ENCODE assay signal across 8 cellular contexts in genomic region chr11:66592457-66593302, GRCh38. TPM values are rescaled to one million over a fixed set of nuclear protein-coding genes. Genes with fewer than 3 reads are reported as not detected.
DNase-seq lines count a peak whose midpoint lies in the region; ATAC-seq and TF ChIP-seq lines count a peak whose summit lies in the region.

A gene with protein sequence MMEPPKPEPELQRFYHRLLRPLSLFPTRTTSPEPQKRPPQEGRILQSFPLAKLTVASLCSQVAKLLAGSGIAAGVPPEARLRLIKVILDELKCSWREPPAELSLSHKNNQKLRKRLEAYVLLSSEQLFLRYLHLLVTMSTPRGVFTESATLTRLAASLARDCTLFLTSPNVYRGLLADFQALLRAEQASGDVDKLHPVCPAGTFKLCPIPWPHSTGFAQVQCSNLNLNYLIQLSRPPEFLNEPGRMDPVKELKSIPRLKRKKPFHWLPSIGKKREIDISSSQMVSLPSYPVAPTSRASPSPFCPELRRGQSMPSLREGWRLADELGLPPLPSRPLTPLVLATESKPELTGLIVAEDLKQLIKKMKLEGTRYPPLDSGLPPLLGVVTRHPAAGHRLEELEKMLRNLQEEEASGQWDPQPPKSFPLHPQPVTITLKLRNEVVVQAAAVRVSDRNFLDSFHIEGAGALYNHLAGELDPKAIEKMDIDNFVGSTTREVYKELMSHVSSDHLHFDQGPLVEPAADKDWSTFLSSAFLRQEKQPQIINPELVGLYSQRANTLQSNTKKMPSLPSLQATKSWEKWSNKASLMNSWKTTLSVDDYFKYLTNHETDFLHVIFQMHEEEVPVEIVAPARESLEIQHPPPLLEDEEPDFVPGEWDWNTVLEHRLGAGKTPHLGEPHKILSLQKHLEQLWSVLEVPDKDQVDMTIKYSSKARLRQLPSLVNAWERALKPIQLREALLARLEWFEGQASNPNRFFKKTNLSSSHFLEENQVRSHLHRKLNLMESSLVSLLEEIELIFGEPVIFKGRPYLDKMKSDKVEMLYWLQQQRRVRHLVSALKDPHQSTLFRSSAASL (minus strand): TSS chr11:66593063. CDS start chr11:66593015, 48 bp downstream.
A gene with protein sequence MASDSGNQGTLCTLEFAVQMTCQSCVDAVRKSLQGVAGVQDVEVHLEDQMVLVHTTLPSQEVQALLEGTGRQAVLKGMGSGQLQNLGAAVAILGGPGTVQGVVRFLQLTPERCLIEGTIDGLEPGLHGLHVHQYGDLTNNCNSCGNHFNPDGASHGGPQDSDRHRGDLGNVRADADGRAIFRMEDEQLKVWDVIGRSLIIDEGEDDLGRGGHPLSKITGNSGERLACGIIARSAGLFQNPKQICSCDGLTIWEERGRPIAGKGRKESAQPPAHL (plus strand): TSS chr11:66593185. CDS start chr11:66593262, 77 bp downstream.

- H4K20me1 ChIP-seq in OCI-LY7 (ENCODE audit: insufficient read depth, low read length): no peaks in the 10 kb centered on the region

- TF ChIP-seq POLR2A in erythroblast (IDR thresholded peaks at IDR 0.05; ENCODE audit: low read length): peak; percentile 98

- H3K9me3 Mint-ChIP-seq in IgD-negative memory B cell: no peaks in the 10 kb centered on the region

- peak within 1 kb of the TSS; percentile 73 for H3K4me3 ChIP-seq in OCI-LY7 (ENCODE audit: low read depth, low read length, poor library complexity, severe bottlenecking)
- H3K4me3 ChIP-seq in muscle layer of duodenum (ENCODE audit: low read depth in 1 of 2, low read length in 2 of 2): peak within 1 kb of the TSS; percentile 64 to 92

- H3K27me3 Mint-ChIP-seq in IgD-negative memory B cell: no peaks in the 10 kb centered on the region

- peaks cover 2% of the 10 kb centered on the region for H3K36me3 Mint-ChIP-seq in IgD-negative memory B cell

- DNase-seq in DMS53 (lab: John Stamatoyannopoulos, UW) (peak; percentile 99), OCI-LY7 (ENCODE audit: low spot score) (peak; percentile 97), erythroblast (lab: John Stamatoyannopoulos, UW) (peak; percentile 97 to 99)
- peak; percentile 99 for DNase-seq in activated T-cell treated with anti-CD3 and anti-CD28 coated beads, Interleukin-2, amount 50 U/mL, for 1 hour
- DNase-seq in stimulated activated CD8-positive, alpha-beta memory T cell treated with anti-CD3 and anti-CD28 coated beads, Interleukin-7, amount 100 ng/mL, for 4 hours (ENCODE audit: low read depth in 2 of 2): peak; percentile 97 to 99

- POLR2A ChIA-PET in OCI-LY7 (lab: Charles Lee): interaction anchor here (0.6 to 0.7 kb wide), 3 partner anchors 19 to 45 kb away, joined by 3 to 4 read pairs (median 3); partner anchors contain the start of gene RBM14

- no peaks in the 10 kb centered on the region for H3K9me2 ChIP-seq in OCI-LY7 (ENCODE audit: insufficient read depth, low read length)

- H3K4me1 ChIP-seq in OCI-LY7 (ENCODE audit: insufficient read depth, low read length, poor library complexity, severe bottlenecking) (peaks cover 29% of the 10 kb centered on the region), muscle layer of duodenum (ENCODE audit: control insufficient read depth in 1 of 2, insufficient read depth in 2 of 2, low read length in 2 of 2) (peaks cover 5 to 32% of the 10 kb centered on the region in 2 donors)

- CTCF ChIA-PET in OCI-LY7 (lab: Charles Lee; ENCODE audit: unreplicated experiment): interaction anchor here (1.1 to 1.4 kb wide), 2 partner anchors 17 to 86 kb away, joined by 3 to 4 read pairs; no protein-coding TSS in a partner anchor

- intact Hi-C loops in OCI-LY7 (cut with micrococcal nuclease; ENCODE audit: unreplicated experiment): loop anchor here (2.0 to 5.0 kb wide), 2 partner anchors 24 to 85 kb away; partner anchors contain the start of genes RBM14 and RBM4B

- no peak within 1 kb of the TSS for H3K27ac ChIP-seq in OCI-LY7 (ENCODE audit: low read depth, low read length, poor library complexity, severe bottlenecking)
- H3K27ac ChIP-seq in muscle layer of duodenum (ENCODE audit: low read length): peak within 1 kb of the TSS; percentile 79

- peak within 1 kb of the TSS; percentile 91 to 100 (median 98) for H3K27ac Mint-ChIP-seq in IgD-negative memory B cell

- peak; percentile 92 for ATAC-seq in GM21529 (IDR thresholded peaks at IDR 0.05; ENCODE audit: unreplicated experiment)

- H3K4me1 Mint-ChIP-seq in IgD-negative memory B cell: peaks cover 16 to 26% (median 25%) of the 10 kb centered on the region in 3 donors

- H3K9me3 ChIP-seq in OCI-LY7 (ENCODE audit: low read length) (no peaks in the 10 kb centered on the region), muscle layer of duodenum (ENCODE audit: control insufficient read depth in 1 of 2, low read length in 2 of 2) (no peaks in the 10 kb centered on the region)

- H3K4me3 Mint-ChIP-seq in IgD-negative memory B cell: peak within 1 kb of the TSS; percentile 95 to 100 (median 100)

- peak within 1 kb of the TSS; percentile 95 for H3K4me2 ChIP-seq in OCI-LY7 (ENCODE audit: low read length)

- peaks cover 5% of the 10 kb centered on the region; the same call in 1 of the 2 replicates for H3K79me2 ChIP-seq in OCI-LY7 (ENCODE audit: insufficient read depth, low read depth, low read length)

- no peaks in the 10 kb centered on the region for H3K27me3 ChIP-seq in muscle layer of duodenum (ENCODE audit: low read depth, low read length)

- peak within 1 kb of the TSS; percentile 68 for H2AFZ ChIP-seq in OCI-LY7 (ENCODE audit: low read length)

- peak; percentile 71 for TF ChIP-seq CTCF in OCI-LY7 (conservative IDR thresholded peaks at IDR 0.05; ENCODE audit: low read length)

- H3K36me3 ChIP-seq in OCI-LY7 (ENCODE audit: insufficient read depth, low read length): no peaks in the 10 kb centered on the region
- H3K36me3 ChIP-seq in muscle layer of duodenum (ENCODE audit: control insufficient read depth in 1 of 2, insufficient read depth in 2 of 2, low read length in 2 of 2): no peaks in the 10 kb centered on the region

- no TSS peak for BruUV-seq in OCI-LY7 (replicated peaks; lab: Mats Ljungman, UMichigan)

RNA-seq across cellular contexts. Expression of the first gene that starts in this region (rescaled TPM):
- not detected for polyA plus RNA-seq in IgD-negative memory B cell
- 0.13 and 0.26 TPM in 2 replicates for total RNA-seq in OCI-LY7 (2014; rRNA removed; shearing (Covaris generic))
- 0.17 and 0.36 TPM in 2 replicates for total RNA-seq in OCI-LY7 (2022)

RNA-seq across cellular contexts. Expression of the second gene that starts in this region (rescaled TPM):
- polyA plus RNA-seq in IgD-negative memory B cell: 74.7 TPM
- 31.7 and 32.6 TPM in 2 replicates for total RNA-seq in OCI-LY7 (2014; rRNA removed; shearing (Covaris generic))
- total RNA-seq in OCI-LY7 (2022): 34.4 and 36.7 TPM in 2 replicates
